In genomic region chr4:113636438-113636818, GRCh38 we compare ENCODE assay signal across 1 cellular context.
TF ChIP-seq lines count a peak whose summit lies in the region.

No MANE protein-coding gene starts in this region.

TF ChIP-seq in GM12878, 131 proteins besides CTCF, POLR2A, EP300 and RAD21 (continued from another document):
- no peak for TF ChIP-seq PRDM15 (CRISPR knock-in tag; IDR thresholded peaks at IDR 0.05)
